ENCODE assay signal across 15 cellular contexts in genomic region chr22:42967005-42967404, GRCh38. TPM values are rescaled to one million over a fixed set of nuclear protein-coding genes. Genes with fewer than 3 reads are reported as not detected.
A peak's percentile ranks its signal among the peaks of the same experiment; 100 is the strongest.
DNase-seq lines count a peak whose midpoint lies in the region; ATAC-seq and TF ChIP-seq lines count a peak whose summit lies in the region.
"Had no signal": no experiment of that assay in that cellular context is flagged by ENCODE, and none has a peak within 500 bp of the region (broad histone marks: within the 10 kb centered on the region; RNA-seq: fewer than 3 reads in every experiment).

No MANE protein-coding gene starts in this region.

- ATAC-seq in psoas muscle = peak; percentile 48 to 87 (median 68)
- ATAC-seq in GM21423 (IDR thresholded peaks at IDR 0.05; ENCODE audit: unreplicated experiment) = no peak

- H3K27ac ChIP-seq in psoas muscle = peak overlapping the region; percentile 88
- H3K27ac ChIP-seq in CD4-positive, alpha-beta memory T cell (ENCODE audit: low read depth, low read length) = no peak overlapping the region
- H3K27ac ChIP-seq: HL-60, PC-9 had no signal

- no peak overlapping the region for H3K4me3 Mint-ChIP-seq in activated T-cell treated with anti-CD3 and anti-CD28 coated beads, Interleukin-2, amount 50 U/mL, for 24 hours
- H3K4me3 Mint-ChIP-seq in mesothelial cell of epicardium (no peak overlapping the region), type B pancreatic cell (no peak overlapping the region)
- H3K4me3 Mint-ChIP-seq in CD4-positive, alpha-beta memory T cell = no peak overlapping the region
- H3K4me3 Mint-ChIP-seq: CD4-positive, alpha-beta T cell had no signal

- intact Hi-C loops in psoas muscle (cut with DNase I) = loop anchor here in 1 of 2 donors (5.0 kb wide), 1 partner anchor 100 kb away; no protein-coding TSS in a partner anchor
- intact Hi-C loops in CD4-positive, alpha-beta memory T cell (cut with micrococcal nuclease) = no loop called here

- WGBS in psoas muscle, 3 donors = 43 to 84% (median 46%) methylated on average over 8 of the region's 8 CpGs

- no peaks in the 10 kb centered on the region for H3K27me3 ChIP-seq in psoas muscle (ENCODE audit: insufficient read depth in 3 of 3, low read length in 2 of 3)
- H3K27me3 ChIP-seq in CD4-positive, alpha-beta memory T cell (ENCODE audit: insufficient read depth, low read length) = no peaks in the 10 kb centered on the region
- H3K27me3 ChIP-seq: BE2C had no signal

- peaks cover 70% of the 10 kb centered on the region for H3K4me1 Mint-ChIP-seq in activated T-cell treated with anti-CD3 and anti-CD28 coated beads, Interleukin-2, amount 50 U/mL, for 24 hours (ENCODE audit: low read depth)
- peaks cover 28% of the 10 kb centered on the region for H3K4me1 Mint-ChIP-seq in mesothelial cell of epicardium
- peaks cover 51% of the 10 kb centered on the region for H3K4me1 Mint-ChIP-seq in type B pancreatic cell (ENCODE audit: unreplicated experiment)
- peaks cover 24 to 52% (median 33%) of the 10 kb centered on the region in 4 donors for H3K4me1 Mint-ChIP-seq in CD4-positive, alpha-beta memory T cell

- H3K36me3 Mint-ChIP-seq in activated T-cell treated with anti-CD3 and anti-CD28 coated beads, Interleukin-2, amount 50 U/mL, for 24 hours (ENCODE audit: low read depth) = peaks cover 21% of the 10 kb centered on the region
- H3K36me3 Mint-ChIP-seq in mesothelial cell of epicardium (peaks cover 26% of the 10 kb centered on the region), type B pancreatic cell (peaks cover 28% of the 10 kb centered on the region)
- peaks cover 33 to 45% of the 10 kb centered on the region in 2 donors for H3K36me3 Mint-ChIP-seq in CD4-positive, alpha-beta memory T cell

- no peaks in the 10 kb centered on the region for H3K27me3 Mint-ChIP-seq in activated T-cell treated with anti-CD3 and anti-CD28 coated beads, Interleukin-2, amount 50 U/mL, for 24 hours
- H3K27me3 Mint-ChIP-seq in mesothelial cell of epicardium (ENCODE audit: low read depth) (no peaks in the 10 kb centered on the region), type B pancreatic cell (no peaks in the 10 kb centered on the region)
- H3K27me3 Mint-ChIP-seq in CD4-positive, alpha-beta memory T cell = no peaks in the 10 kb centered on the region
- H3K27me3 Mint-ChIP-seq: CD4-positive, alpha-beta T cell had no signal

- TF ChIP-seq CTCF in mesothelial cell of epicardium (IDR thresholded peaks at IDR 0.05; ENCODE audit: unreplicated experiment) (no peak), psoas muscle (IDR thresholded peaks at IDR 0.05) (no peak), type B pancreatic cell (conservative IDR thresholded peaks at IDR 0.05) (no peak)

- peak overlapping the region; percentile 34 for H3K4me3 ChIP-seq in psoas muscle
- no peak overlapping the region for H3K4me3 ChIP-seq in CD4-positive, alpha-beta memory T cell (ENCODE audit: low read length in 2 of 2)
- H3K4me3 ChIP-seq: PC-9 had no signal

- POLR2A ChIA-PET in CD4-positive, alpha-beta memory T cell (lab: Charles Lee; ENCODE audit: partially characterized antibody) = no interaction called here

- no peaks in the 10 kb centered on the region for H3K36me3 ChIP-seq in psoas muscle (ENCODE audit: insufficient read depth in 1 of 2, low read depth in 1 of 2)
- no peaks in the 10 kb centered on the region for H3K36me3 ChIP-seq in CD4-positive, alpha-beta memory T cell (ENCODE audit: insufficient read depth, low read length)
- H3K36me3 ChIP-seq: BE2C had no signal

- DNase-seq in activated T-cell treated with anti-CD3 and anti-CD28 coated beads, Interleukin-2, amount 50 U/mL, for 24 hours = no peak
- DNase-seq in activated T-cell treated with anti-CD3 and anti-CD28 coated beads, Interleukin-2, amount 50 U/mL, for 1 hour = no peak
- no peak for DNase-seq in mesothelial cell of epicardium (ENCODE audit: low spot score in 2 of 2, unreplicated experiment in 2 of 2)
- no peak for DNase-seq in psoas muscle
- DNase-seq in type B pancreatic cell (ENCODE audit: extremely low spot score, unreplicated experiment) = no peak
- DNase-seq in RKO (ENCODE audit: low spot score) = no peak
- DNase-seq in CD4-positive, alpha-beta memory T cell = no peak
- DNase-seq: 8988T; BE2C; CD4-positive, alpha-beta T cell; NCI-H187 treated with DMSO at 0.1 percent for 48 hours; NCI-H748 treated with DMSO at 0.1 percent for 48 hours; PC-9 had no signal

- CTCF ChIA-PET in CD4-positive, alpha-beta memory T cell (lab: Charles Lee; ENCODE audit: partially characterized antibody) = no interaction called here

- no peaks in the 10 kb centered on the region for H3K9me3 Mint-ChIP-seq in activated T-cell treated with anti-CD3 and anti-CD28 coated beads, Interleukin-2, amount 50 U/mL, for 24 hours
- peaks cover 1% of the 10 kb centered on the region for H3K9me3 Mint-ChIP-seq in mesothelial cell of epicardium
- no peaks in the 10 kb centered on the region for H3K9me3 Mint-ChIP-seq in type B pancreatic cell
- no peaks in the 10 kb centered on the region for H3K9me3 Mint-ChIP-seq in CD4-positive, alpha-beta memory T cell
- H3K9me3 Mint-ChIP-seq: CD4-positive, alpha-beta T cell had no signal

- H3K4me1 ChIP-seq in psoas muscle = peaks cover 42% of the 10 kb centered on the region
- H3K4me1 ChIP-seq in CD4-positive, alpha-beta memory T cell (ENCODE audit: insufficient read depth, low read length) = peaks cover 8% of the 10 kb centered on the region
- H3K4me1 ChIP-seq: BE2C had no signal

- peak overlapping the region; percentile 33 for H3K27ac Mint-ChIP-seq in activated T-cell treated with anti-CD3 and anti-CD28 coated beads, Interleukin-2, amount 50 U/mL, for 24 hours
- H3K27ac Mint-ChIP-seq in mesothelial cell of epicardium (peak overlapping the region; percentile 22), type B pancreatic cell (peak overlapping the region; percentile 48)
- H3K27ac Mint-ChIP-seq in CD4-positive, alpha-beta memory T cell = peak overlapping the region in 1 of 7 donors; percentile 65
- H3K27ac Mint-ChIP-seq: CD4-positive, alpha-beta T cell had no signal

- no peaks in the 10 kb centered on the region for H3K9me3 ChIP-seq in psoas muscle
- no peaks in the 10 kb centered on the region for H3K9me3 ChIP-seq in CD4-positive, alpha-beta memory T cell (ENCODE audit: control insufficient read depth in 1 of 2, low read length in 2 of 2)
- H3K9me3 ChIP-seq: BE2C had no signal

RNA-seq across cellular contexts. Expression of gene PACSIN2, which starts 47.9 kb away (rescaled TPM):
- total RNA-seq in mesothelial cell of epicardium = 54.5 to 58.7 TPM (median 56.6 TPM) in 3 replicates
- total RNA-seq in psoas muscle = 10 to 100 TPM; 27.9 to 52.2 (median 38.4) TPM
- 10 to 100 TPM; 21.0 to 31.4 (median 26.0) TPM for polyA plus RNA-seq in psoas muscle
- total RNA-seq in type B pancreatic cell (ENCODE audit: low replicate concordance) = 53.4 and 89.1 TPM in 2 replicates
- total RNA-seq in CD4-positive, alpha-beta memory T cell = 10 to 100 TPM; 54.5 to 55.0 TPM
- 10 to 100 TPM; 24.6 to 35.9 TPM for polyA plus RNA-seq in CD4-positive, alpha-beta memory T cell
